12 cellular contexts compared by ENCODE assay signal in the genomic region with DNA sequence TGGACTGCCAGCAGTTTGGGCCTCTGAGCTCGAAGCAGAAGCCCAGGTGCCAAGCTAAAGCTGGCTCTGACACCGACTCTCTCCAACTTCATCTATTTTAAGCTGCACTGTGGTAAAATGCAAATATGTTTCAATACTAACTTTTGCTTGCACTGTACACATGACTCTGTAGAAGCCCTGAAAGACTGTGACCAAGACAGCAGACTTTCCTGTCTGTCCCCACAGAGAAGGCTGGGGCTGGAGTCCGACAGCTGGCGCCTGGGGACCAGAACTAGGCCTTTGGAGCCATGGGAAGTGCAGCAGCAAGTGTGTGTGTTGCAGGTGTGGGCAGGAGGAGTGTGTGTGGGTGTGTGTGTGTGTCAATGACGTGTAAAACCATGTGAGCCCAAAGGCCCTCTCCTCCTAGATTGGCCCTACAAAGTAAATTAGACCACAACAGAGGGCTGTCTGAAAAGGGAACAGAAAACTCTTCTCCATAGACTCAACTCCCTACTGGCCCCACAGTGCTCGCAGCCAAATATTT. TPM values are rescaled to one million over a fixed set of nuclear protein-coding genes. Genes with fewer than 3 reads are reported as not detected.
DNase-seq lines count a peak whose midpoint lies in the region; ATAC-seq and TF ChIP-seq lines count a peak whose summit lies in the region.
"Had no signal": no experiment of that assay in that cellular context is flagged by ENCODE, and none has a peak within 500 bp of the region (broad histone marks: within the 10 kb centered on the region; RNA-seq: fewer than 3 reads in every experiment).

No MANE protein-coding gene starts in this region.

- peak overlapping the region; percentile 10 for H3K9ac ChIP-seq in mucosa of stomach (ENCODE audit: low read length)
- no peak overlapping the region for H3K9ac ChIP-seq in SK-N-SH

- no peak overlapping the region for H3K4me2 ChIP-seq in SK-N-SH

- H3K4me1 ChIP-seq in mucosa of stomach (ENCODE audit: control insufficient read depth, insufficient read depth, low read length) (peaks cover 24% of the 10 kb centered on the region), SK-N-SH (ENCODE audit: control insufficient read depth in 1 of 2, insufficient read depth in 2 of 2, low read depth in 1 of 2, low read length in 1 of 2) (no peaks in the 10 kb centered on the region)

- DNase-seq in NCI-H526 (lab: John Stamatoyannopoulos, UW) (peak; percentile 4 to 8), NCI-H526 treated with DMSO at 0.1 percent for 48 hours (lab: John Stamatoyannopoulos, UW) (no peak), SK-N-SH (no peak), epidermal melanocyte (ENCODE audit: insufficient read length, low spot score) (no peak)
- no peak for DNase-seq in central memory CD4-positive, alpha-beta T cell
- DNase-seq: activated naive CD4-positive, alpha-beta T cell; mammary epithelial cell; T-helper 1 cell had no signal

- no peaks in the 10 kb centered on the region for H3K79me2 ChIP-seq in SK-N-SH (ENCODE audit: insufficient read depth)

- H3K36me3 ChIP-seq in mucosa of stomach (ENCODE audit: control insufficient read depth, insufficient read depth, low read length) (peaks cover 45% of the 10 kb centered on the region), SK-N-SH (replicated peaks in 1 of 2; ENCODE audit: control insufficient read depth in 1 of 2, insufficient read depth in 2 of 2, low read length in 1 of 2) (peaks cover 60 to 83% of the 10 kb centered on the region in 2 experiments)

- CTCF ChIA-PET in SK-N-SH (lab: Yijun Ruan, JAX), result no interaction called here

- TF ChIP-seq RAD21 in SK-N-SH (IDR thresholded peaks at IDR 0.05; ENCODE audit: low read length), result no peak

- ATAC-seq in GM21786 (IDR thresholded peaks at IDR 0.05; ENCODE audit: unreplicated experiment), result peak; percentile 95
- ATAC-seq in HG03442 (IDR thresholded peaks at IDR 0.05; ENCODE audit: unreplicated experiment), result peak; percentile 89

- TF ChIP-seq EP300 in SK-N-SH (IDR thresholded peaks at IDR 0.05; ENCODE audit: borderline replicate concordance in 1 of 2, low read depth in 1 of 2, low read length in 1 of 2), result no peak

- H3K4me3 ChIP-seq in mucosa of stomach (ENCODE audit: low read length), result no peak overlapping the region
- H3K4me3 ChIP-seq in SK-N-SH (ENCODE audit: low read depth in 2 of 2, low read length in 1 of 2), result no peak overlapping the region

- H3K27me3 ChIP-seq in mucosa of stomach (ENCODE audit: control insufficient read depth, insufficient read depth, low read length) (no peaks in the 10 kb centered on the region), SK-N-SH (ENCODE audit: insufficient read depth) (no peaks in the 10 kb centered on the region)

- H4K20me1 ChIP-seq in SK-N-SH (ENCODE audit: insufficient read depth), result no peaks in the 10 kb centered on the region

- no peak overlapping the region for H3K27ac ChIP-seq in SK-N-SH (ENCODE audit: low read depth in 2 of 2, low read length in 1 of 2)
- H3K27ac ChIP-seq: 22Rv1 had no signal

- no peak overlapping the region for H2AFZ ChIP-seq in SK-N-SH (ENCODE audit: low read depth)

- no peaks in the 10 kb centered on the region for H3K9me2 ChIP-seq in SK-N-SH

- WGBS in SK-N-SH (ENCODE audit: low lambda C conversion rate), result 81% methylated on average over 5 of the region's 6 CpGs

- H3K9me3 ChIP-seq in mucosa of stomach (ENCODE audit: control insufficient read depth, low read length) (no peaks in the 10 kb centered on the region), SK-N-SH (no peaks in the 10 kb centered on the region)

- no peak for TF ChIP-seq CTCF in SK-N-SH (IDR thresholded peaks at IDR 0.05)

- POLR2A ChIA-PET in SK-N-SH (lab: Yijun Ruan, JAX), result no interaction called here

- no peaks in the 10 kb centered on the region for H3F3A ChIP-seq in SK-N-SH (replicated peaks; ENCODE audit: insufficient read depth)

TF ChIP-seq in SK-N-SH, 30 proteins besides CTCF, POLR2A, EP300 and RAD21:
- TF ChIP-seq TAF1 (IDR thresholded peaks at IDR 0.05; ENCODE audit: borderline replicate concordance, low read depth, low read length), result no peak
- no peak for TF ChIP-seq TEAD4 (IDR thresholded peaks at IDR 0.05; ENCODE audit: borderline replicate concordance, insufficient read depth)
- TF ChIP-seq FOXJ3 (CRISPR knock-in tag; IDR thresholded peaks at IDR 0.05), result no peak
- TF ChIP-seq FOSL2 (IDR thresholded peaks at IDR 0.05; ENCODE audit: borderline replicate concordance, low read depth), result no peak
- TF ChIP-seq, protein P1, sequence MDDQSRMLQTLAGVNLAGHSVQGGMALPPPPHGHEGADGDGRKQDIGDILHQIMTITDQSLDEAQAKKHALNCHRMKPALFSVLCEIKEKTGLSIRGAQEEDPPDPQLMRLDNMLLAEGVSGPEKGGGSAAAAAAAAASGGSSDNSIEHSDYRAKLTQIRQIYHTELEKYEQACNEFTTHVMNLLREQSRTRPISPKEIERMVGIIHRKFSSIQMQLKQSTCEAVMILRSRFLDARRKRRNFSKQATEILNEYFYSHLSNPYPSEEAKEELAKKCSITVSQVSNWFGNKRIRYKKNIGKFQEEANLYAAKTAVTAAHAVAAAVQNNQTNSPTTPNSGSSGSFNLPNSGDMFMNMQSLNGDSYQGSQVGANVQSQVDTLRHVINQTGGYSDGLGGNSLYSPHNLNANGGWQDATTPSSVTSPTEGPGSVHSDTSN (IDR thresholded peaks at IDR 0.05), result no peak
- TF ChIP-seq, protein P2, sequence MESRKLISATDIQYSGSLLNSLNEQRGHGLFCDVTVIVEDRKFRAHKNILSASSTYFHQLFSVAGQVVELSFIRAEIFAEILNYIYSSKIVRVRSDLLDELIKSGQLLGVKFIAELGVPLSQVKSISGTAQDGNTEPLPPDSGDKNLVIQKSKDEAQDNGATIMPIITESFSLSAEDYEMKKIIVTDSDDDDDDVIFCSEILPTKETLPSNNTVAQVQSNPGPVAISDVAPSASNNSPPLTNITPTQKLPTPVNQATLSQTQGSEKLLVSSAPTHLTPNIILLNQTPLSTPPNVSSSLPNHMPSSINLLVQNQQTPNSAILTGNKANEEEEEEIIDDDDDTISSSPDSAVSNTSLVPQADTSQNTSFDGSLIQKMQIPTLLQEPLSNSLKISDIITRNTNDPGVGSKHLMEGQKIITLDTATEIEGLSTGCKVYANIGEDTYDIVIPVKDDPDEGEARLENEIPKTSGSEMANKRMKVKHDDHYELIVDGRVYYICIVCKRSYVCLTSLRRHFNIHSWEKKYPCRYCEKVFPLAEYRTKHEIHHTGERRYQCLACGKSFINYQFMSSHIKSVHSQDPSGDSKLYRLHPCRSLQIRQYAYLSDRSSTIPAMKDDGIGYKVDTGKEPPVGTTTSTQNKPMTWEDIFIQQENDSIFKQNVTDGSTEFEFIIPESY (IDR thresholded peaks at IDR 0.05; ENCODE audit: borderline replicate concordance, low read depth), result no peak
- TF ChIP-seq MEF2A (IDR thresholded peaks at IDR 0.05; ENCODE audit: borderline replicate concordance, low read depth), result no peak
- no peak for TF ChIP-seq ELF1 (IDR thresholded peaks at IDR 0.05)
- TF ChIP-seq JUND (IDR thresholded peaks at IDR 0.05), result no peak
- TF ChIP-seq SIN3A (IDR thresholded peaks at IDR 0.05; ENCODE audit: borderline replicate concordance, low read depth, low read length), result no peak
- no peak for TF ChIP-seq POLR2AphosphoS5 (IDR thresholded peaks at IDR 0.05; ENCODE audit: low read depth, low read length)
- TF ChIP-seq, protein P3, sequence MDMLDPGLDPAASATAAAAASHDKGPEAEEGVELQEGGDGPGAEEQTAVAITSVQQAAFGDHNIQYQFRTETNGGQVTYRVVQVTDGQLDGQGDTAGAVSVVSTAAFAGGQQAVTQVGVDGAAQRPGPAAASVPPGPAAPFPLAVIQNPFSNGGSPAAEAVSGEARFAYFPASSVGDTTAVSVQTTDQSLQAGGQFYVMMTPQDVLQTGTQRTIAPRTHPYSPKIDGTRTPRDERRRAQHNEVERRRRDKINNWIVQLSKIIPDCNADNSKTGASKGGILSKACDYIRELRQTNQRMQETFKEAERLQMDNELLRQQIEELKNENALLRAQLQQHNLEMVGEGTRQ (IDR thresholded peaks at IDR 0.05; ENCODE audit: borderline replicate concordance, low read depth, low read length), result no peak
- TF ChIP-seq CHD2 (IDR thresholded peaks at IDR 0.05; ENCODE audit: low read length, partially characterized antibody), result no peak
- no peak for TF ChIP-seq RXRA (IDR thresholded peaks at IDR 0.05; ENCODE audit: borderline replicate concordance, low read depth)
- no peak for TF ChIP-seq SMC3 (IDR thresholded peaks at IDR 0.05; ENCODE audit: low read depth, low read length)
- TF ChIP-seq, protein P4, sequence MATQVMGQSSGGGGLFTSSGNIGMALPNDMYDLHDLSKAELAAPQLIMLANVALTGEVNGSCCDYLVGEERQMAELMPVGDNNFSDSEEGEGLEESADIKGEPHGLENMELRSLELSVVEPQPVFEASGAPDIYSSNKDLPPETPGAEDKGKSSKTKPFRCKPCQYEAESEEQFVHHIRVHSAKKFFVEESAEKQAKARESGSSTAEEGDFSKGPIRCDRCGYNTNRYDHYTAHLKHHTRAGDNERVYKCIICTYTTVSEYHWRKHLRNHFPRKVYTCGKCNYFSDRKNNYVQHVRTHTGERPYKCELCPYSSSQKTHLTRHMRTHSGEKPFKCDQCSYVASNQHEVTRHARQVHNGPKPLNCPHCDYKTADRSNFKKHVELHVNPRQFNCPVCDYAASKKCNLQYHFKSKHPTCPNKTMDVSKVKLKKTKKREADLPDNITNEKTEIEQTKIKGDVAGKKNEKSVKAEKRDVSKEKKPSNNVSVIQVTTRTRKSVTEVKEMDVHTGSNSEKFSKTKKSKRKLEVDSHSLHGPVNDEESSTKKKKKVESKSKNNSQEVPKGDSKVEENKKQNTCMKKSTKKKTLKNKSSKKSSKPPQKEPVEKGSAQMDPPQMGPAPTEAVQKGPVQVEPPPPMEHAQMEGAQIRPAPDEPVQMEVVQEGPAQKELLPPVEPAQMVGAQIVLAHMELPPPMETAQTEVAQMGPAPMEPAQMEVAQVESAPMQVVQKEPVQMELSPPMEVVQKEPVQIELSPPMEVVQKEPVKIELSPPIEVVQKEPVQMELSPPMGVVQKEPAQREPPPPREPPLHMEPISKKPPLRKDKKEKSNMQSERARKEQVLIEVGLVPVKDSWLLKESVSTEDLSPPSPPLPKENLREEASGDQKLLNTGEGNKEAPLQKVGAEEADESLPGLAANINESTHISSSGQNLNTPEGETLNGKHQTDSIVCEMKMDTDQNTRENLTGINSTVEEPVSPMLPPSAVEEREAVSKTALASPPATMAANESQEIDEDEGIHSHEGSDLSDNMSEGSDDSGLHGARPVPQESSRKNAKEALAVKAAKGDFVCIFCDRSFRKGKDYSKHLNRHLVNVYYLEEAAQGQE (IDR thresholded peaks at IDR 0.05; ENCODE audit: low read depth, low read length), result no peak

RNA-seq across cellular contexts. Expression of a gene that starts 16.4 kb away (rescaled TPM):
- polyA plus RNA-seq in SK-N-SH (2012; rRNA removed), result 41.8 and 45.3 TPM in 2 replicates
- polyA plus RNA-seq in SK-N-SH (2012; cell fraction: cytosol; rRNA removed), result 31.1 and 37.3 TPM in 2 replicates
- 50.4 and 51.7 TPM in 2 replicates for polyA plus RNA-seq in SK-N-SH (2012; cell fraction: nucleus; rRNA removed)

Comparison
In these comparisons a context has a peak if more than half of its experiments do, and no peak if none do; other contexts are left out.
1. DNase-seq: peak in NCI-H526 (2 of 2); none in NCI-H526 treated with DMSO at 0.1 percent for 48 hours (single experiment), SK-N-SH (single experiment), epidermal melanocyte (single experiment) and central memory CD4-positive, alpha-beta T cell (single experiment).